In the genomic region with DNA sequence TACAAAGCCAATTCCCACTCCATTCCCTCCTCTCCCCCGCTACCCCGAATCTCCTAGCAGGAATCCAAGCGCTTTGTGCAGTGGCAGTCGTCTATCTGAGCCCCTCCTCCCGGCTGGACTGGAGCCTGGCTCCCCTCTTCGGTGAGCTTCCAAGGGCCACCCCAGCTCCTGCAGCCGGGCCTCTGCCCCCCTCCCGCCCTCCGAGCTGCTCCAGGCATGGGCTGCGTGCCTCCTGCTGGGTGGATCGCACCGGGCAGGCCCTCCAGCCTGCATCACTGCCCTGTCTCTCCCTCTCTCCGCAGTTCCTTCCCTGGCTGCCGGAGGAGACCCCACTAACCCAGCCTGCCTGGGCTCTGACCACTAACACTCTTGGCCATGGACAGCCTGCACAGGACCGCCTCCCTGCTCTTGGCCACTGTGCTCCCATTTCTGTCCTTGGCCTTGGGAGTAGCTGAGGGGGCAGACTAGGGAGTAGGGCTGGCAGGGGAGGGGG, we compare ENCODE assay signal across 15 cellular contexts. TPM values are rescaled to one million over a fixed set of nuclear protein-coding genes. Genes with fewer than 3 reads are reported as not detected.
DNase-seq lines count a peak whose midpoint lies in the region; TF ChIP-seq lines count a peak whose summit lies in the region.
"Had no signal": no experiment of that assay in that cellular context is flagged by ENCODE, and none has a peak within 500 bp of the region (broad histone marks: within the 10 kb centered on the region; RNA-seq: fewer than 3 reads in every experiment).

No MANE protein-coding gene starts in this region.

- in situ Hi-C loops in mammary epithelial cell (cut with MboI; ENCODE audit: low sequenced_read_pairs in 2 of 2), result loop anchor here in 1 of 2 donors (25.0 kb wide), 1 partner anchor 224 kb away; a partner anchor contains a TSS

- H3K9me3 ChIP-seq in mammary epithelial cell (replicated peaks; ENCODE audit: insufficient read depth, low read length), result no peaks in the 10 kb centered on the region
- H3K9me3 ChIP-seq: gastroesophageal sphincter had no signal

- dilution Hi-C loops in mammary epithelial cell (cut with HindIII; ENCODE audit: low sequenced_read_pairs), result no loop called here

- H3K4me3 Mint-ChIP-seq in endothelial cell (ENCODE audit: unreplicated experiment), result no peak overlapping the region
- H3K4me3 Mint-ChIP-seq: activated CD8-positive, alpha-beta T cell treated with anti-CD3 and anti-CD28 coated beads for 36 hours; activated naive CD8-positive, alpha-beta T cell treated with anti-CD3 and anti-CD28 coated beads, Interleukin-2, amount 10 ng/mL, durations not matched to agents 7 days and 5 days had no signal

- peaks cover 15% of the 10 kb centered on the region for H3K4me1 ChIP-seq in mammary epithelial cell (ENCODE audit: insufficient read depth, low read length)

- peaks cover 8% of the 10 kb centered on the region for H3K79me2 ChIP-seq in mammary epithelial cell (ENCODE audit: insufficient read depth, low read length)

- H3K27ac ChIP-seq in angular gyrus (ENCODE audit: low read depth, low read length), result peak overlapping the region; percentile 80
- no peak overlapping the region for H3K27ac ChIP-seq in mammary epithelial cell (ENCODE audit: insufficient read depth, low read depth, low read length)
- H3K27ac ChIP-seq: epithelial cell of prostate had no signal

- peak overlapping the region; percentile 9 for H3K27ac Mint-ChIP-seq in endothelial cell (ENCODE audit: unreplicated experiment)
- H3K27ac Mint-ChIP-seq: activated CD8-positive, alpha-beta T cell treated with anti-CD3 and anti-CD28 coated beads for 36 hours; activated naive CD8-positive, alpha-beta T cell treated with anti-CD3 and anti-CD28 coated beads, Interleukin-2, amount 10 ng/mL, durations not matched to agents 7 days and 5 days had no signal

- CTCF ChIA-PET in mammary epithelial cell (lab: Charles Lee; ENCODE audit: low non-redundant PET), result no interaction called here

- H3K27me3 ChIP-seq in mammary epithelial cell (ENCODE audit: insufficient read depth, low read length), result no peaks in the 10 kb centered on the region

- BruUV-seq in mammary epithelial cell (replicated peaks; lab: Mats Ljungman, UMichigan), result no TSS peak

- H3K9ac ChIP-seq in mammary epithelial cell (ENCODE audit: insufficient read depth, low read length), result no peak overlapping the region

- intact Hi-C loops in mammary epithelial cell (cut with micrococcal nuclease), result no loop called here

- no peaks in the 10 kb centered on the region for H3K9me3 Mint-ChIP-seq in endothelial cell (ENCODE audit: unreplicated experiment)
- H3K9me3 Mint-ChIP-seq: activated CD8-positive, alpha-beta T cell treated with anti-CD3 and anti-CD28 coated beads for 36 hours; activated naive CD8-positive, alpha-beta T cell treated with anti-CD3 and anti-CD28 coated beads, Interleukin-2, amount 10 ng/mL, durations not matched to agents 7 days and 5 days had no signal

- H3K36me3 ChIP-seq in mammary epithelial cell (ENCODE audit: insufficient read depth, low read length), result no peaks in the 10 kb centered on the region

- H3K36me3 Mint-ChIP-seq in endothelial cell (ENCODE audit: low read depth, unreplicated experiment), result no peaks in the 10 kb centered on the region

- DNase-seq in endothelial cell (ENCODE audit: low spot score) (no peak), midbrain (lab: John Stamatoyannopoulos, UW) (peak; percentile 41), mammary epithelial cell (no peak), Kasumi-1 (lab: John Stamatoyannopoulos, UW) (no peak), NOMO-1 (lab: John Stamatoyannopoulos, UW; ENCODE audit: unreplicated experiment in 2 of 2) (no peak)
- no peak for DNase-seq in stimulated activated CD4-positive, alpha-beta T cell treated with anti-CD3 and anti-CD28 coated beads, Interleukin-15, amount 100 ng/mL, for 24 hours
- DNase-seq: activated CD8-positive, alpha-beta T cell treated with anti-CD3 and anti-CD28 coated beads for 36 hours; activated naive CD8-positive, alpha-beta T cell treated with anti-CD3 and anti-CD28 coated beads, Interleukin-2, amount 10 ng/mL, durations not matched to agents 7 days and 5 days; activated T-cell treated with anti-CD3 and anti-CD28 coated beads, Interleukin-2, amount 50 U/mL, for 48 hours; cerebellar nuclear complex; NCI-H2081; stimulated activated CD4-positive, alpha-beta T cell treated with anti-CD3 and anti-CD28 coated beads, Interleukin-4, amount 100 ng/mL, for 4 hours had no signal

- H4K20me1 ChIP-seq in mammary epithelial cell (ENCODE audit: insufficient read depth, low read length), result no peaks in the 10 kb centered on the region

- H3K4me1 Mint-ChIP-seq in endothelial cell (ENCODE audit: unreplicated experiment), result peaks cover 6% of the 10 kb centered on the region

- no peak overlapping the region for H3K4me3 ChIP-seq in mammary epithelial cell (replicated peaks in 1 of 3; ENCODE audit: insufficient read depth in 1 of 3, low read depth in 2 of 3, low read length in 3 of 3)
- H3K4me3 ChIP-seq: gastroesophageal sphincter had no signal

- whole genome bisulfite sequencing in mammary epithelial cell (ENCODE audit: low coverage, missing lambda C conversion rate), result 87% methylated on average over 8 of the region's 15 CpGs

- TF ChIP-seq CTCF in endothelial cell (IDR thresholded peaks at IDR 0.05; ENCODE audit: unreplicated experiment) (no peak), mammary epithelial cell (conservative IDR thresholded peaks at IDR 0.05 in 1 of 2, IDR thresholded peaks at IDR 0.05 in 1 of 2; ENCODE audit: extremely low read depth in 1 of 2, insufficient read depth in 1 of 2, low read depth in 1 of 2, low read length in 2 of 2) (no peak)

- H3K27me3 Mint-ChIP-seq in endothelial cell (ENCODE audit: unreplicated experiment), result peaks cover 3% of the 10 kb centered on the region
- H3K27me3 Mint-ChIP-seq: activated CD8-positive, alpha-beta T cell treated with anti-CD3 and anti-CD28 coated beads for 36 hours had no signal

- no peak overlapping the region for H3K4me2 ChIP-seq in mammary epithelial cell (ENCODE audit: insufficient read depth, low read depth, low read length)

- no peak overlapping the region for H2AFZ ChIP-seq in mammary epithelial cell (ENCODE audit: low read depth, low read length)

RNA-seq across cellular contexts. Expression of a gene that starts 12.9 kb away (rescaled TPM):
- 162 TPM for total RNA-seq in endothelial cell (ENCODE audit: unreplicated experiment)
- 100 to 1,000 TPM in 1 of 2 donors, 10 to 100 TPM in 1; 68.3 to 212 TPM for total RNA-seq in mammary epithelial cell
- 43.2 TPM for polyA plus RNA-seq in mammary epithelial cell
- polyA minus RNA-seq in mammary epithelial cell, result 119 TPM

RNA-seq across cellular contexts. Expression of a gene that starts 20.8 kb away (rescaled TPM):
- total RNA-seq in endothelial cell (ENCODE audit: unreplicated experiment) (10.4 TPM), mammary epithelial cell (under 1 TPM in 1 of 2 donors, not detected in 1; under 0.01 TPM)
- polyA plus RNA-seq in mammary epithelial cell, result not detected
- not detected for polyA minus RNA-seq in mammary epithelial cell

RNA-seq across cellular contexts. Expression of a gene that starts 27.5 kb away (rescaled TPM):
- total RNA-seq in endothelial cell (ENCODE audit: unreplicated experiment) (3.4 TPM), mammary epithelial cell (1 to 10 TPM; 6.3 to 7.3 TPM)
- polyA plus RNA-seq in mammary epithelial cell, result 1.9 TPM
- polyA minus RNA-seq in mammary epithelial cell, result 1.3 TPM

RNA-seq across cellular contexts. Expression of a gene that starts 37.0 kb away (rescaled TPM):
- total RNA-seq in endothelial cell (ENCODE audit: unreplicated experiment) (21.4 TPM), mammary epithelial cell (10 to 100 TPM in 1 of 2 donors, 1 to 10 TPM in 1; 5.5 to 30.0 TPM)
- 8.8 TPM for polyA plus RNA-seq in mammary epithelial cell
- polyA minus RNA-seq in mammary epithelial cell, result not detected
- total RNA-seq: activated naive CD8-positive, alpha-beta T cell treated with anti-CD3 and anti-CD28 coated beads, Interleukin-2, amount 10 ng/mL, durations not matched to agents 7 days and 5 days had no signal

Comparison
In these comparisons a context has a peak if more than half of its experiments do, and no peak if none do; other contexts are left out.
1. RNA of a gene that starts 20.8 kb away (total RNA-seq): 10.4 TPM in endothelial cell (single experiment); under 0.01 TPM in mammary epithelial cell; every median in the first group is over 10 times any median in the second.